Comparison of ENCODE assay signal across 30 cellular contexts in the genomic region with DNA sequence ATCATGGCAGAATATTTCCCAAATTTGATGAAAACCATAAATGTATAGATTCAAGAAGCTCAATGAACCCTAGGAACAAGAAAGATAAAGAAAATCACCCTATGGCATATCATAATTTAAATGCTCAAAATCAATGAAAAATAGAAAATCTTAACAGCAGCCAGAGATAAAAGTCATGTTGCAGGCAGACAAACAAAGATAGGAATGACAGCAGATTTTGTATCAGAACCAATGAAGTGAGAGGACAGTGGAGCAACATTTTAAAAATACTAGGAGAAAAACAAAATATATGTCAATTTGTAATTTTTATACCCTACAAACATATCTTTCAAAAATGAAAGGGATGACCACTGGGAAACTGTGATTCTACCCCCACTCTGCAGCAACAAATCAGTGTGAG.
"Had no signal": no experiment of that assay in that cellular context is flagged by ENCODE, and none has a peak within 500 bp of the region (broad histone marks: within the 10 kb centered on the region; RNA-seq: fewer than 3 reads in every experiment).

No MANE protein-coding gene starts in this region.

- FAIRE-seq: astrocyte, bronchial epithelial cell, RCC 7860 had no signal

- H2AFZ ChIP-seq: PC-9 had no signal

- H3K4me3 ChIP-seq: PC-9 had no signal

- ATAC-seq: activated CD8-positive, alpha-beta T cell treated with anti-CD3 and anti-CD28 coated beads for 36 hours; Right ventricle myocardium inferior; SK-N-SH treated with all-trans-retinoic acid at 6 μM for 48 hours had no signal

- H3K27ac ChIP-seq: PC-9, RWPE1, VCaP had no signal

- DNase-seq: activated CD4-positive, alpha-beta T cell treated with anti-CD3 and anti-CD28 coated beads, Interleukin-2, amount 50 U/mL, for 4 hours; activated CD8-positive, alpha-beta T cell treated with anti-CD3 and anti-CD28 coated beads for 36 hours; activated gamma-delta T cell; activated naive CD4-positive, alpha-beta T cell treated with Interleukin-2 at 50 U/mL for 16 hours; activated naive CD8-positive, alpha-beta T cell treated with anti-CD3 and anti-CD28 coated beads, Interleukin-2, amount 10 ng/mL, durations not matched to agents 7 days and 5 days; activated T-cell treated with anti-CD3 and anti-CD28 coated beads, Interleukin-2, amount 50 U/mL, for 24 hours; caudate nucleus; cerebellar nuclear complex; KG1; MM.1S; MV-4-11; NCI-H1092; NCI-H1436 treated with DMSO at 0.1 percent for 48 hours; NCI-H1694 treated with DMSO at 0.1 percent for 48 hours; NCI-H2029; NCI-H345; NCI-H526; NCI-H748 treated with DMSO at 0.1 percent for 48 hours; NK-92 treated with Interleukin-12 subunit alpha and Interleukin-12 subunit beta, amount 100 ng/mL, for 24 hours; PC-9; SIG-M5; SW 1271; T1000 had no signal

- H3K4me2 ChIP-seq: PC-9 had no signal
